Comparison of ENCODE assay signal across 25 cellular contexts in genomic region chr18:49751427-49752094, GRCh38.
DNase-seq lines count a peak whose midpoint lies in the region; ATAC-seq and TF ChIP-seq lines count a peak whose summit lies in the region.
"Had no signal": no experiment of that assay in that cellular context is flagged by ENCODE, and none has a peak within 500 bp of the region (broad histone marks: within the 10 kb centered on the region; RNA-seq: fewer than 3 reads in every experiment).

No MANE protein-coding gene starts in this region.

- TF ChIP-seq CTCF in epithelial cell of esophagus (IDR thresholded peaks at IDR 0.05; ENCODE audit: insufficient read depth, low read depth, low read length, missing control alignments): no peak
- no peak for TF ChIP-seq CTCF in spleen (IDR thresholded peaks at IDR 0.05 in 8 of 11, conservative IDR thresholded peaks at IDR 0.05 in 3 of 11)

- H3K4me1 Mint-ChIP-seq in activated CD8-positive, alpha-beta memory T cell treated with anti-CD3 and anti-CD28 coated beads, Interleukin-2, amount 10 ng/mL, durations not matched to agents 7 days and 5 days: no peaks in the 10 kb centered on the region
- peaks cover 15% of the 10 kb centered on the region for H3K4me1 Mint-ChIP-seq in activated T-cell treated with anti-CD3 and anti-CD28 coated beads, Interleukin-2, amount 50 U/mL, for 4 hours (ENCODE audit: low read depth)

- intact Hi-C loops in spleen (cut with DNase I; ENCODE audit: low total_unique reads): no loop called here

- no peak overlapping the region for H3K4me3 Mint-ChIP-seq in activated CD8-positive, alpha-beta memory T cell treated with anti-CD3 and anti-CD28 coated beads, Interleukin-2, amount 10 ng/mL, durations not matched to agents 7 days and 5 days
- H3K4me3 Mint-ChIP-seq in activated T-cell treated with anti-CD3 and anti-CD28 coated beads, Interleukin-2, amount 50 U/mL, for 4 hours: no peak overlapping the region
- H3K4me3 Mint-ChIP-seq: H9 had no signal

- no peaks in the 10 kb centered on the region for H3K9me3 Mint-ChIP-seq in activated CD8-positive, alpha-beta memory T cell treated with anti-CD3 and anti-CD28 coated beads, Interleukin-2, amount 10 ng/mL, durations not matched to agents 7 days and 5 days (ENCODE audit: low read depth)
- no peaks in the 10 kb centered on the region for H3K9me3 Mint-ChIP-seq in activated T-cell treated with anti-CD3 and anti-CD28 coated beads, Interleukin-2, amount 50 U/mL, for 4 hours

- H3K4me3 ChIP-seq in epithelial cell of esophagus (ENCODE audit: low read length) (no peak overlapping the region), spleen (no peak overlapping the region)
- H3K4me3 ChIP-seq: BLaER1 treated with 17β-estradiol and CSF1 and Interleukin-3, amounts not matched to agents 10 nM and 100 nM; body of pancreas; K562; ovary had no signal

- H3K27ac ChIP-seq in spleen: no peak overlapping the region
- H3K27ac ChIP-seq: BLaER1 treated with 17β-estradiol and CSF1 and Interleukin-3, amounts not matched to agents 10 nM and 100 nM; body of pancreas; ovary had no signal

- peaks cover 0 to 3% (median 0%) of the 10 kb centered on the region in 8 donors for H3K9me3 ChIP-seq in spleen
- H3K9me3 ChIP-seq: BLaER1 treated with 17β-estradiol and CSF1 and Interleukin-3, amounts not matched to agents 10 nM and 100 nM; body of pancreas; ovary had no signal

- H3K27me3 Mint-ChIP-seq in activated CD8-positive, alpha-beta memory T cell treated with anti-CD3 and anti-CD28 coated beads, Interleukin-2, amount 10 ng/mL, durations not matched to agents 7 days and 5 days: peaks cover 3% of the 10 kb centered on the region
- H3K27me3 Mint-ChIP-seq in activated T-cell treated with anti-CD3 and anti-CD28 coated beads, Interleukin-2, amount 50 U/mL, for 4 hours (ENCODE audit: low read depth): peaks cover 2% of the 10 kb centered on the region

- H3K27ac Mint-ChIP-seq in activated CD8-positive, alpha-beta memory T cell treated with anti-CD3 and anti-CD28 coated beads, Interleukin-2, amount 10 ng/mL, durations not matched to agents 7 days and 5 days: no peak overlapping the region
- H3K27ac Mint-ChIP-seq: H9 had no signal

- 45 to 67% (median 64%) methylated on average over 6 to 8 of the region's 8 CpGs for WGBS in spleen, 5 donors

- no peak for TF ChIP-seq POLR2A in spleen (IDR thresholded peaks at IDR 0.05)

- H3K36me3 ChIP-seq in spleen: no peaks in the 10 kb centered on the region
- H3K36me3 ChIP-seq: BLaER1 treated with 17β-estradiol and CSF1 and Interleukin-3, amounts not matched to agents 10 nM and 100 nM; ovary had no signal

- H3K27me3 ChIP-seq in spleen (replicated peaks in 1 of 7): peaks cover 0 to 15% (median 0%) of the 10 kb centered on the region in 7 donors
- H3K27me3 ChIP-seq: BLaER1 treated with 17β-estradiol and CSF1 and Interleukin-3, amounts not matched to agents 10 nM and 100 nM; body of pancreas; ovary had no signal

- no peaks in the 10 kb centered on the region for H3K4me1 ChIP-seq in spleen
- H3K4me1 ChIP-seq: body of pancreas had no signal

- peak; percentile 37 for DNase-seq in activated CD8-positive, alpha-beta memory T cell treated with anti-CD3 and anti-CD28 coated beads, Interleukin-2, amount 10 ng/mL, durations not matched to agents 7 days and 5 days
- DNase-seq in activated CD8-positive, alpha-beta memory T cell treated with anti-CD3 and anti-CD28 coated beads, Interleukin-2, amount 50 U/mL, for 4 hours: no peak
- DNase-seq in NCI-H69 (lab: John Stamatoyannopoulos, UW): peak; percentile 56
- DNase-seq in epithelial cell of esophagus (ENCODE audit: low read depth): peak; percentile 38
- DNase-seq in spleen: peak; percentile 48
- no peak for DNase-seq in activated T-cell treated with anti-CD3 and anti-CD28 coated beads, Interleukin-2, amount 50 U/mL, for 4 hours
- no peak for DNase-seq in midbrain (lab: John Stamatoyannopoulos, UW)
- DNase-seq: ACHN; activated CD4-positive, alpha-beta T cell treated with anti-CD3 and anti-CD28 coated beads for 4 hours; activated CD8-positive, alpha-beta memory T cell treated with anti-CD3 and anti-CD28 coated beads, Interleukin-2, amount 50 U/mL, for 48 hours; activated gamma-delta T cell; body of pancreas; DMS 273 treated with DMSO at 0.1 percent for 48 hours; H9; kidney glomerular epithelial cell; MM.1S; NCI-H187 treated with DMSO at 0.1 percent for 48 hours; NK-92 treated with Interleukin-12 subunit alpha and Interleukin-12 subunit beta, amount 100 ng/mL, for 24 hours; ovary; substantia nigra had no signal

- CTCF ChIA-PET in activated CD8-positive, alpha-beta memory T cell treated with anti-CD3 and anti-CD28 coated beads, Interleukin-2, amount 10 ng/mL, durations not matched to agents 7 days and 5 days (lab: Charles Lee): interaction anchor here (1.1 kb wide), 1 partner anchor 107 kb away, joined by 3 read pairs; no protein-coding TSS in a partner anchor

- no peaks in the 10 kb centered on the region for H3K36me3 Mint-ChIP-seq in activated CD8-positive, alpha-beta memory T cell treated with anti-CD3 and anti-CD28 coated beads, Interleukin-2, amount 10 ng/mL, durations not matched to agents 7 days and 5 days
- no peaks in the 10 kb centered on the region for H3K36me3 Mint-ChIP-seq in activated T-cell treated with anti-CD3 and anti-CD28 coated beads, Interleukin-2, amount 50 U/mL, for 4 hours (ENCODE audit: insufficient read depth)

- ATAC-seq in activated CD8-positive, alpha-beta memory T cell treated with anti-CD3 and anti-CD28 coated beads, Interleukin-2, amount 10 ng/mL, durations not matched to agents 7 days and 5 days: no peak
- no peak for ATAC-seq in activated T-cell treated with anti-CD3 and anti-CD28 coated beads, Interleukin-2, amount 50 U/mL, for 4 hours
- ATAC-seq in HG03442 (IDR thresholded peaks at IDR 0.05; ENCODE audit: unreplicated experiment): no peak
- ATAC-seq: body of pancreas, K562, Panc1, sciatic nerve had no signal

Comparison
In these comparisons a context has a peak if more than half of its experiments do, and no peak if none do; other contexts are left out.
1. DNase-seq: peak in activated CD8-positive, alpha-beta memory T cell treated with anti-CD3 and anti-CD28 coated beads, Interleukin-2, amount 10 ng/mL, durations not matched to agents 7 days and 5 days (single experiment), NCI-H69 (single experiment), epithelial cell of esophagus (single experiment) and spleen (single experiment); none in activated CD8-positive, alpha-beta memory T cell treated with anti-CD3 and anti-CD28 coated beads, Interleukin-2, amount 50 U/mL, for 4 hours (single experiment), activated T-cell treated with anti-CD3 and anti-CD28 coated beads, Interleukin-2, amount 50 U/mL, for 4 hours (single experiment) and midbrain (single experiment).